14 cellular contexts compared by ENCODE assay signal in the genomic region with DNA sequence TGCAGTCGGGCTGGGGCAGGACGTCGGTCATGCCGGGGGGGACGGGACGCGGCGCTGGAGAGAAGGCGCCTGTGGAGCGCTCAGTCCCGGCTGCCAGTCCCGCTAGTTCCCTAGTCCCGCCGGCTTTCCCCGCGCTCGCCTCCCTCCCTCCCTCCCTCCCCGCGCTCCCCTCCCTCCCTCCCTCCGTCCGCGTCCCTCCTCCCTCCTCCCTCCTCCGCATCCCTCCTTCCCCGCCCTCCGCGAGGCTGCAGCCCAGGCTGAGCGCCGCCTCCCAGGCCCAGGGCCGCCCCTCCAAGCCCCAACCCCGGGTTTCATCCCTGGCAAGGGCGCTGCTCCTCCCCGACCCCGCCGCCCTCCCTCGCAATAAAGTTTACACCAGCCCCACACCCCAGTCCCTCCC. TPM values are rescaled to one million over a fixed set of nuclear protein-coding genes. Genes with fewer than 3 reads are reported as not detected.
A peak's percentile ranks its signal among the peaks of the same experiment; 100 is the strongest.
DNase-seq lines count a peak whose midpoint lies in the region; ATAC-seq, FAIRE-seq and TF ChIP-seq lines count a peak whose summit lies in the region.
"Had no signal": no experiment of that assay in that cellular context is flagged by ENCODE, and none has a peak within 500 bp of the region (broad histone marks: within the 10 kb centered on the region; RNA-seq: fewer than 3 reads in every experiment).

No MANE protein-coding gene starts in this region.

- H3K79me2 ChIP-seq in H9 (ENCODE audit: insufficient read depth, low read length), result no peaks in the 10 kb centered on the region

- H3K4me3 Mint-ChIP-seq in H9, result peak overlapping the region; percentile 29 to 83; a peak in 3 of 5 replicates
- no peak overlapping the region for H3K4me3 Mint-ChIP-seq in stimulated activated memory B cell treated with anti-CD40 and anti-IgM and Interleukin-4, amounts not matched to agents 10 μg/mL and 1 μg/mL and 100 μg/mL, for 72 hours
- H3K4me3 Mint-ChIP-seq in activated naive CD8-positive, alpha-beta T cell treated with anti-CD3 and anti-CD28 coated beads, Interleukin-2, amount 50 U/mL, for 24 hours, result no peak overlapping the region

- no peak overlapping the region for H4K5ac ChIP-seq in H9 (ENCODE audit: insufficient read length, low read depth, low read length)

- TF ChIP-seq CTCF in H9 (conservative IDR thresholded peaks at IDR 0.05), result no peak
- no peak for TF ChIP-seq CTCF in esophagus muscularis mucosa (IDR thresholded peaks at IDR 0.05)

- H3K4me3 ChIP-seq in esophagus muscularis mucosa, result peak overlapping the region; percentile 64 to 71 (median 66)

- no peak for FAIRE-seq in GM19239 (lab: Jason Lieb, UNC)
- FAIRE-seq: D721Med had no signal

- no peaks in the 10 kb centered on the region for H3K9me3 Mint-ChIP-seq in H9
- H3K9me3 Mint-ChIP-seq in stimulated activated memory B cell treated with anti-CD40 and anti-IgM and Interleukin-4, amounts not matched to agents 10 μg/mL and 1 μg/mL and 100 μg/mL, for 72 hours, result no peaks in the 10 kb centered on the region
- no peaks in the 10 kb centered on the region for H3K9me3 Mint-ChIP-seq in activated naive CD8-positive, alpha-beta T cell treated with anti-CD3 and anti-CD28 coated beads, Interleukin-2, amount 50 U/mL, for 24 hours

- no peak overlapping the region for H2BK15ac ChIP-seq in H9 (ENCODE audit: low read depth, low read length)

- H2AFZ ChIP-seq in H9 (ENCODE audit: low read length), result no peak overlapping the region

- H4K91ac ChIP-seq in H9 (ENCODE audit: insufficient read length, low read depth, low read length), result no peak overlapping the region

- no peak overlapping the region for H2AK5ac ChIP-seq in H9 (ENCODE audit: insufficient read length, low read length)

- no peak overlapping the region for H4K8ac ChIP-seq in H9 (replicated peaks; ENCODE audit: insufficient read length, low read depth, low read length)

- no peaks in the 10 kb centered on the region for H3K79me1 ChIP-seq in H9 (ENCODE audit: insufficient read depth, low read depth, low read length, poor library complexity, severe bottlenecking)

- H3K27me3 Mint-ChIP-seq in H9 (ENCODE audit: low read depth), result peaks cover 18% of the 10 kb centered on the region
- no peaks in the 10 kb centered on the region for H3K27me3 Mint-ChIP-seq in stimulated activated memory B cell treated with anti-CD40 and anti-IgM and Interleukin-4, amounts not matched to agents 10 μg/mL and 1 μg/mL and 100 μg/mL, for 72 hours
- no peaks in the 10 kb centered on the region for H3K27me3 Mint-ChIP-seq in activated naive CD8-positive, alpha-beta T cell treated with anti-CD3 and anti-CD28 coated beads, Interleukin-2, amount 50 U/mL, for 24 hours

- no peak overlapping the region for H3T11ph ChIP-seq in H9 (ENCODE audit: low read length)

- H3K4me1 ChIP-seq in H9 (ENCODE audit: insufficient read depth, low read length), result no peaks in the 10 kb centered on the region
- H3K4me1 ChIP-seq in esophagus muscularis mucosa, result peaks cover 54 to 74% (median 73%) of the 10 kb centered on the region in 4 donors

- no peak overlapping the region for H3K9ac ChIP-seq in H9 (ENCODE audit: extremely low read depth, insufficient read length, low read length)

- no peak for TF ChIP-seq POLR2A in esophagus muscularis mucosa (IDR thresholded peaks at IDR 0.05; ENCODE audit: low read depth)

- H4K20me1 ChIP-seq in H9 (ENCODE audit: control insufficient read depth, insufficient read depth, insufficient read length), result no peaks in the 10 kb centered on the region

- no CpG with 5 or more reads among the region's 35 CpGs for WGBS in H9 (ENCODE audit: extremely low coverage, insufficient read length, low lambda C conversion rate)
- WGBS in esophagus muscularis mucosa, result 20% methylated on average over 29 of the region's 35 CpGs

- no peak overlapping the region for H2BK20ac ChIP-seq in H9 (ENCODE audit: low read depth, low read length, poor library complexity, severe bottlenecking)

- H3K36me3 ChIP-seq in esophagus muscularis mucosa, result peaks cover 0 to 24% (median 15%) of the 10 kb centered on the region in 4 donors

- H3K18ac ChIP-seq in H9 (ENCODE audit: insufficient read length, low read depth, low read length), result no peak overlapping the region

- H3K56ac ChIP-seq in H9 (ENCODE audit: insufficient read length, low read depth, low read length), result no peak overlapping the region

- no peak overlapping the region for H2BK120ac ChIP-seq in H9 (ENCODE audit: low read depth, low read length, poor library complexity, severe bottlenecking)

- no peak overlapping the region for H3K27ac Mint-ChIP-seq in H9
- no peak overlapping the region for H3K27ac Mint-ChIP-seq in stimulated activated memory B cell treated with anti-CD40 and anti-IgM and Interleukin-4, amounts not matched to agents 10 μg/mL and 1 μg/mL and 100 μg/mL, for 72 hours
- no peak overlapping the region for H3K27ac Mint-ChIP-seq in activated naive CD8-positive, alpha-beta T cell treated with anti-CD3 and anti-CD28 coated beads, Interleukin-2, amount 50 U/mL, for 24 hours

- no peak overlapping the region for H2BK12ac ChIP-seq in H9 (ENCODE audit: insufficient read length, low read depth, low read length)

- H3K36me3 Mint-ChIP-seq in H9 (ENCODE audit: insufficient read depth in 1 of 3, low read depth in 3 of 3), result no peaks in the 10 kb centered on the region; a peak in 2 of 7 replicates
- H3K36me3 Mint-ChIP-seq in stimulated activated memory B cell treated with anti-CD40 and anti-IgM and Interleukin-4, amounts not matched to agents 10 μg/mL and 1 μg/mL and 100 μg/mL, for 72 hours, result no peaks in the 10 kb centered on the region
- no peaks in the 10 kb centered on the region for H3K36me3 Mint-ChIP-seq in activated naive CD8-positive, alpha-beta T cell treated with anti-CD3 and anti-CD28 coated beads, Interleukin-2, amount 50 U/mL, for 24 hours (ENCODE audit: low read depth)

- ATAC-seq in stimulated activated memory B cell treated with anti-CD40 and anti-IgM and Interleukin-4, amounts not matched to agents 10 μg/mL and 1 μg/mL and 100 μg/mL, for 72 hours, result peak; percentile 2
- no peak for ATAC-seq in activated naive CD8-positive, alpha-beta T cell treated with anti-CD3 and anti-CD28 coated beads, Interleukin-2, amount 50 U/mL, for 24 hours
- no peak for ATAC-seq in HG03457 (IDR thresholded peaks at IDR 0.05; ENCODE audit: unreplicated experiment)
- ATAC-seq: activated CD4-positive, CD25-positive, alpha-beta regulatory T cell treated with anti-CD3 and anti-CD28 coated beads, Interleukin-2, amount 50 U/mL, for 24 hours; Panc1 had no signal

- intact Hi-C loops in esophagus muscularis mucosa (cut with DNase I), result no loop called here

- H3K23ac ChIP-seq in H9 (ENCODE audit: insufficient read length, low read depth, low read length), result no peak overlapping the region

- DNase-seq in H9 (peak; percentile 78), esophagus muscularis mucosa (ENCODE audit: extremely low spot score) (no peak), islet precursor cell (peak; percentile 84), GM19239 (ENCODE audit: insufficient read length, low spot score) (no peak)
- no peak for DNase-seq in activated naive CD8-positive, alpha-beta T cell treated with anti-CD3 and anti-CD28 coated beads, Interleukin-2, amount 50 U/mL, for 24 hours
- DNase-seq in activated CD4-positive, alpha-beta T cell treated with anti-CD3 and anti-CD28 coated beads, Interleukin-2, amount 50 U/mL, for 4 hours, result no peak
- DNase-seq: activated naive CD4-positive, alpha-beta T cell treated with anti-CD3 and anti-CD28 coated beads, Interleukin-2, amount 50 U/mL, for 16 hours; foreskin melanocyte; NCI-H1694 had no signal

- H3K14ac ChIP-seq in H9 (ENCODE audit: insufficient read depth, low read length), result no peak overlapping the region; the same call in 1 of the 2 replicates

- no peak overlapping the region for H3K4ac ChIP-seq in H9 (ENCODE audit: low read depth, low read length)

- no peak overlapping the region for H2BK5ac ChIP-seq in H9 (ENCODE audit: insufficient read length, low read length)

- H3K9me3 ChIP-seq in H9 (ENCODE audit: control insufficient read depth, low read depth, low read length) (no peaks in the 10 kb centered on the region), esophagus muscularis mucosa (no peaks in the 10 kb centered on the region)

- H3K23me2 ChIP-seq in H9 (ENCODE audit: insufficient read length, low read depth, low read length, poor library complexity, severe bottlenecking), result peaks cover 9% of the 10 kb centered on the region

- H3K27ac ChIP-seq in H9 (ENCODE audit: insufficient read length, low read depth, low read length) (no peak overlapping the region), esophagus muscularis mucosa (replicated peaks in 1 of 4) (peak overlapping the region; percentile 85 to 88 (median 86))

- H3K27me3 ChIP-seq in H9 (ENCODE audit: insufficient read depth, low read length), result no peaks in the 10 kb centered on the region
- H3K27me3 ChIP-seq in esophagus muscularis mucosa, result no peaks in the 10 kb centered on the region

- peak overlapping the region; percentile 56 for H3K4me2 ChIP-seq in H9 (ENCODE audit: insufficient read depth, insufficient read length, low read length)

- peaks cover 2 to 16% of the 10 kb centered on the region in 2 experiments; a peak in 3 of 4 replicates for H3K4me1 Mint-ChIP-seq in H9
- peaks cover 30% of the 10 kb centered on the region for H3K4me1 Mint-ChIP-seq in stimulated activated memory B cell treated with anti-CD40 and anti-IgM and Interleukin-4, amounts not matched to agents 10 μg/mL and 1 μg/mL and 100 μg/mL, for 72 hours
- no peaks in the 10 kb centered on the region for H3K4me1 Mint-ChIP-seq in activated naive CD8-positive, alpha-beta T cell treated with anti-CD3 and anti-CD28 coated beads, Interleukin-2, amount 50 U/mL, for 24 hours

- TF ChIP-seq EP300 in esophagus muscularis mucosa (IDR thresholded peaks at IDR 0.05), result no peak

RNA-seq across cellular contexts. Expression of gene TIMM22, which starts 34.8 kb away (rescaled TPM):
- total RNA-seq in H9 (2021), result 23.0 and 23.7 TPM in 2 replicates
- 10 to 100 TPM; 14.1 to 17.9 (median 15.8) TPM for total RNA-seq in esophagus muscularis mucosa

RNA-seq across cellular contexts. Expression of gene NXN, which starts 52.1 kb away (rescaled TPM):
- total RNA-seq in H9 (2021), result 91.7 and 93.6 TPM in 2 replicates
- 10 to 100 TPM; 37.0 to 65.6 (median 49.8) TPM for total RNA-seq in esophagus muscularis mucosa

Comparison
In these comparisons a context has a peak if more than half of its experiments do, and no peak if none do; other contexts are left out.
1. DNase-seq: peak in H9 (single experiment) and islet precursor cell (single experiment); none in esophagus muscularis mucosa (single experiment), GM19239 (single experiment), activated naive CD8-positive, alpha-beta T cell treated with anti-CD3 and anti-CD28 coated beads, Interleukin-2, amount 50 U/mL, for 24 hours (single experiment) and activated CD4-positive, alpha-beta T cell treated with anti-CD3 and anti-CD28 coated beads, Interleukin-2, amount 50 U/mL, for 4 hours (0 of 2).
2. H3K4me3 Mint-ChIP-seq: peak in H9 (2 of 2); none in stimulated activated memory B cell treated with anti-CD40 and anti-IgM and Interleukin-4, amounts not matched to agents 10 μg/mL and 1 μg/mL and 100 μg/mL, for 72 hours (single experiment) and activated naive CD8-positive, alpha-beta T cell treated with anti-CD3 and anti-CD28 coated beads, Interleukin-2, amount 50 U/mL, for 24 hours (single experiment).